1 cellular context compared by ENCODE assay signal in the genomic region with DNA sequence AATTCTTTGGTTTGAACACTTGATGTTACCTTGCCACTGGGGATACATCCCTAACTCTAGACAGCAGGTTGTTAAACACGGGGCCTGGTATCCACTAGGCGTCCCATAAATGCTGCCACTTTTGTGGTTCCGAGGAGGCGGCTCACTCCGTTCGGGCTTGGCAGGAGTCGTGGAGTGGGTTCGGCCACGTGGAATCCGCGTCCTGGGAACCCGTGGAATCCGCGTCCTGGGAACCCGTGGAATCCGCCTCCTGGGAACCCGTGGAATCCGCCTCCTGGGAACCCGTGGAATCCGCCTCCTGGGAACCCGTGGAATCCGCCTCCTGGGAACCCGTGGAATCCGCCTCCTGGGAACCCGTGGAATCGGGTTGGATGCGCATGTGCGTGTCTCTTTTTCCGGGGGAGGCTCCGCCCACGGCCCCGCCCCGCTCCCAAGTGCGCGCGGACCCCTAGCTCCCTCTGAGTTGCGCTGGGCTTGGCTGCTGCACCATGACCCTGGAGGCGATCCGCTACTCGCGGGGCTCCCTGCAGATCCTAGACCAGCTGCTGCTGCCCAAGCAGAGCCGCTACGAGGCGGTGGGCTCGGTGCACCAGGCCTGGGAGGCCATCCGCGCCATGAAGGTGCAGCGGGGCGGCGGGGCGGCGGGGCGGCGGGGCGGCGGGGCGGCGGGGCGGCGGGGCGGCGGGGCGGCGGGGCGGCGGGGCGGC.
TF ChIP-seq lines count a peak whose summit lies in the region.

Gene MRI1, plus strand, starts transcription at position 422 of the 707 bp plus-strand sequence. Its CDS starts 67 bp downstream, at position 489.

TF ChIP-seq in Ishikawa, 13 proteins besides CTCF, POLR2A, EP300 and RAD21 (continued from another document):
- TF ChIP-seq CREB1 (IDR thresholded peaks at IDR 0.05; ENCODE audit: low read depth) (no peak), TCF12 (IDR thresholded peaks at IDR 0.05; ENCODE audit: low read depth) (no peak), NFIC (IDR thresholded peaks at IDR 0.05) (no peak), TEAD4 (IDR thresholded peaks at IDR 0.05) (peak; percentile 49; the same call in 1 of the 2 replicates)
- TF ChIP-seq, protein P1, sequence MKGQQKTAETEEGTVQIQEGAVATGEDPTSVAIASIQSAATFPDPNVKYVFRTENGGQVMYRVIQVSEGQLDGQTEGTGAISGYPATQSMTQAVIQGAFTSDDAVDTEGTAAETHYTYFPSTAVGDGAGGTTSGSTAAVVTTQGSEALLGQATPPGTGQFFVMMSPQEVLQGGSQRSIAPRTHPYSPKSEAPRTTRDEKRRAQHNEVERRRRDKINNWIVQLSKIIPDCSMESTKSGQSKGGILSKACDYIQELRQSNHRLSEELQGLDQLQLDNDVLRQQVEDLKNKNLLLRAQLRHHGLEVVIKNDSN (IDR thresholded peaks at IDR 0.05), result no peak
